ENCODE assay signal across 14 cellular contexts in genomic region chr18:63476666-63477065, GRCh38. TPM values are rescaled to one million over a fixed set of nuclear protein-coding genes. Genes with fewer than 3 reads are reported as not detected.
A peak's percentile ranks its signal among the peaks of the same experiment; 100 is the strongest.
DNase-seq lines count a peak whose midpoint lies in the region; ATAC-seq and TF ChIP-seq lines count a peak whose summit lies in the region.
"Had no signal": no experiment of that assay in that cellular context is flagged by ENCODE, and none has a peak within 500 bp of the region (broad histone marks: within the 10 kb centered on the region; RNA-seq: fewer than 3 reads in every experiment).

A gene with protein sequence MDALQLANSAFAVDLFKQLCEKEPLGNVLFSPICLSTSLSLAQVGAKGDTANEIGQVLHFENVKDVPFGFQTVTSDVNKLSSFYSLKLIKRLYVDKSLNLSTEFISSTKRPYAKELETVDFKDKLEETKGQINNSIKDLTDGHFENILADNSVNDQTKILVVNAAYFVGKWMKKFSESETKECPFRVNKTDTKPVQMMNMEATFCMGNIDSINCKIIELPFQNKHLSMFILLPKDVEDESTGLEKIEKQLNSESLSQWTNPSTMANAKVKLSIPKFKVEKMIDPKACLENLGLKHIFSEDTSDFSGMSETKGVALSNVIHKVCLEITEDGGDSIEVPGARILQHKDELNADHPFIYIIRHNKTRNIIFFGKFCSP (plus strand): TSS chr18:63476958. CDS start chr18:63484429, 7,471 bp downstream.

- CTCF ChIA-PET in activated B cell treated with CpG ODN at 0.5 μM for 24 hours (lab: Charles Lee), result no interaction called here
- CTCF ChIA-PET in activated CD4-positive, alpha-beta T cell treated with anti-CD3 and anti-CD28 coated beads for 36 hours (lab: Charles Lee), result no interaction called here

- H3K27ac Mint-ChIP-seq in activated B cell treated with CpG ODN at 0.5 μM for 24 hours (peak within 1 kb of the TSS; percentile 2), osteocyte (ENCODE audit: unreplicated experiment) (peak within 1 kb of the TSS; percentile 56), glutamatergic neuron (ENCODE audit: unreplicated experiment) (no peak within 1 kb of the TSS), natural killer cell (no peak within 1 kb of the TSS)
- H3K27ac Mint-ChIP-seq in activated CD4-positive, alpha-beta T cell treated with anti-CD3 and anti-CD28 coated beads for 36 hours, result no peak within 1 kb of the TSS
- H3K27ac Mint-ChIP-seq: dendritic cell treated with granulocyte-macrophage colony-stimulating factor and Interleukin-4, amounts not matched to agents 40 ng/mL and 50 ng/mL, for 4 days; memory B cell had no signal

- intact Hi-C loops in activated B cell treated with CpG ODN at 0.5 μM for 24 hours (cut with micrococcal nuclease) (no loop called here), natural killer cell (cut with micrococcal nuclease) (no loop called here)
- intact Hi-C loops in activated CD4-positive, alpha-beta T cell treated with anti-CD3 and anti-CD28 coated beads for 36 hours (cut with DNase I, micrococcal nuclease), result no loop called here

- H3K9me3 Mint-ChIP-seq in activated B cell treated with CpG ODN at 0.5 μM for 24 hours (no peaks in the 10 kb centered on the region), osteocyte (ENCODE audit: unreplicated experiment) (no peaks in the 10 kb centered on the region), glutamatergic neuron (ENCODE audit: unreplicated experiment) (no peaks in the 10 kb centered on the region), natural killer cell (no peaks in the 10 kb centered on the region)
- no peaks in the 10 kb centered on the region for H3K9me3 Mint-ChIP-seq in activated CD4-positive, alpha-beta T cell treated with anti-CD3 and anti-CD28 coated beads for 36 hours (ENCODE audit: low read depth)
- H3K9me3 Mint-ChIP-seq: dendritic cell treated with granulocyte-macrophage colony-stimulating factor and Interleukin-4, amounts not matched to agents 40 ng/mL and 50 ng/mL, for 4 days; memory B cell had no signal

- H3K4me3 Mint-ChIP-seq in activated B cell treated with CpG ODN at 0.5 μM for 24 hours, result no peak within 1 kb of the TSS
- no peak within 1 kb of the TSS for H3K4me3 Mint-ChIP-seq in osteocyte (ENCODE audit: unreplicated experiment)
- H3K4me3 Mint-ChIP-seq in glutamatergic neuron (ENCODE audit: unreplicated experiment), result no peak within 1 kb of the TSS
- no peak within 1 kb of the TSS for H3K4me3 Mint-ChIP-seq in natural killer cell
- no peak within 1 kb of the TSS for H3K4me3 Mint-ChIP-seq in activated CD4-positive, alpha-beta T cell treated with anti-CD3 and anti-CD28 coated beads for 36 hours
- H3K4me3 Mint-ChIP-seq: dendritic cell treated with granulocyte-macrophage colony-stimulating factor and Interleukin-4, amounts not matched to agents 40 ng/mL and 50 ng/mL, for 4 days; memory B cell had no signal

- POLR2A ChIA-PET in activated B cell treated with CpG ODN at 0.5 μM for 24 hours (lab: Charles Lee), result no interaction called here
- POLR2A ChIA-PET in activated CD4-positive, alpha-beta T cell treated with anti-CD3 and anti-CD28 coated beads for 36 hours (lab: Charles Lee), result no interaction called here

- TF ChIP-seq CTCF in activated B cell treated with CpG ODN at 0.5 μM for 24 hours (IDR thresholded peaks at IDR 0.05) (no peak), osteocyte (IDR thresholded peaks at IDR 0.05) (no peak), glutamatergic neuron (IDR thresholded peaks at IDR 0.05; ENCODE audit: partially characterized antibody, unreplicated experiment) (no peak), natural killer cell (IDR thresholded peaks at IDR 0.05) (no peak)

- H3K4me1 Mint-ChIP-seq in activated B cell treated with CpG ODN at 0.5 μM for 24 hours (no peaks in the 10 kb centered on the region), osteocyte (ENCODE audit: unreplicated experiment) (peaks cover 10% of the 10 kb centered on the region), glutamatergic neuron (ENCODE audit: low read depth, unreplicated experiment) (no peaks in the 10 kb centered on the region), natural killer cell (no peaks in the 10 kb centered on the region)
- H3K4me1 Mint-ChIP-seq in activated CD4-positive, alpha-beta T cell treated with anti-CD3 and anti-CD28 coated beads for 36 hours, result no peaks in the 10 kb centered on the region
- H3K4me1 Mint-ChIP-seq: memory B cell had no signal

- H3K27me3 Mint-ChIP-seq in activated B cell treated with CpG ODN at 0.5 μM for 24 hours (peaks cover 8% of the 10 kb centered on the region), osteocyte (ENCODE audit: unreplicated experiment) (no peaks in the 10 kb centered on the region), glutamatergic neuron (ENCODE audit: unreplicated experiment) (no peaks in the 10 kb centered on the region), natural killer cell (ENCODE audit: low read depth in 2 of 2) (peaks cover 6 to 13% of the 10 kb centered on the region in 2 donors)
- peaks cover 9% of the 10 kb centered on the region for H3K27me3 Mint-ChIP-seq in activated CD4-positive, alpha-beta T cell treated with anti-CD3 and anti-CD28 coated beads for 36 hours
- H3K27me3 Mint-ChIP-seq: dendritic cell treated with granulocyte-macrophage colony-stimulating factor and Interleukin-4, amounts not matched to agents 40 ng/mL and 50 ng/mL, for 4 days had no signal

- no peak for ATAC-seq in activated B cell treated with CpG ODN at 0.5 μM for 24 hours (ENCODE audit: low read depth)
- no peak for ATAC-seq in natural killer cell
- ATAC-seq in activated CD4-positive, alpha-beta T cell treated with anti-CD3 and anti-CD28 coated beads for 36 hours, result no peak
- ATAC-seq: sciatic nerve had no signal

- H3K36me3 Mint-ChIP-seq in activated B cell treated with CpG ODN at 0.5 μM for 24 hours (ENCODE audit: low read depth) (no peaks in the 10 kb centered on the region), osteocyte (ENCODE audit: unreplicated experiment) (no peaks in the 10 kb centered on the region), glutamatergic neuron (ENCODE audit: unreplicated experiment) (no peaks in the 10 kb centered on the region), natural killer cell (no peaks in the 10 kb centered on the region)
- H3K36me3 Mint-ChIP-seq in activated CD4-positive, alpha-beta T cell treated with anti-CD3 and anti-CD28 coated beads for 36 hours (ENCODE audit: low read depth), result no peaks in the 10 kb centered on the region
- H3K36me3 Mint-ChIP-seq: memory B cell had no signal

- DNase-seq in DMS79 treated with DMSO at 0.1 percent for 48 hours (lab: John Stamatoyannopoulos, UW) (peak; percentile 92), NCI-H2107 treated with DMSO at 0.1 percent for 48 hours (lab: John Stamatoyannopoulos, UW; ENCODE audit: unreplicated experiment) (peak; percentile 70), activated B cell treated with CpG ODN at 0.5 μM for 24 hours (no peak), osteocyte (ENCODE audit: extremely low spot score, unreplicated experiment) (no peak), glutamatergic neuron (no peak), natural killer cell (no peak), mesenteric fat pad (ENCODE audit: low spot score) (no peak)
- no peak for DNase-seq in activated CD4-positive, alpha-beta T cell treated with anti-CD3 and anti-CD28 coated beads for 36 hours
- DNase-seq: activated naive CD4-positive, alpha-beta T cell treated with Interleukin-2 at 50 U/mL for 16 hours; NCI-H1048 had no signal

RNA-seq across cellular contexts. Expression of the gene that starts here (rescaled TPM):
- total RNA-seq in activated B cell treated with CpG ODN at 0.5 μM for 24 hours (not detected in 2 replicates), osteocyte (not detected in 2 replicates), glutamatergic neuron (ENCODE audit: unreplicated experiment) (not detected), natural killer cell (not detected), mesenteric fat pad (not detected)
- total RNA-seq in activated CD4-positive, alpha-beta T cell treated with anti-CD3 and anti-CD28 coated beads for 36 hours, result not detected
- total RNA-seq: sciatic nerve, SK-MEL-5 had no signal

Comparison
In these comparisons a context has a peak if more than half of its experiments do, and no peak if none do; other contexts are left out.
1. DNase-seq: peak in DMS79 treated with DMSO at 0.1 percent for 48 hours (single experiment) and NCI-H2107 treated with DMSO at 0.1 percent for 48 hours (single experiment); none in activated B cell treated with CpG ODN at 0.5 μM for 24 hours (single experiment), osteocyte (single experiment), glutamatergic neuron (single experiment), natural killer cell (single experiment), activated CD4-positive, alpha-beta T cell treated with anti-CD3 and anti-CD28 coated beads for 36 hours (single experiment) and mesenteric fat pad (single experiment).
2. H3K27ac Mint-ChIP-seq: peak in activated B cell treated with CpG ODN at 0.5 μM for 24 hours (single experiment) and osteocyte (single experiment); none in glutamatergic neuron (single experiment), natural killer cell (0 of 2) and activated CD4-positive, alpha-beta T cell treated with anti-CD3 and anti-CD28 coated beads for 36 hours (single experiment).